8 cellular contexts compared by ENCODE assay signal in the genomic region with DNA sequence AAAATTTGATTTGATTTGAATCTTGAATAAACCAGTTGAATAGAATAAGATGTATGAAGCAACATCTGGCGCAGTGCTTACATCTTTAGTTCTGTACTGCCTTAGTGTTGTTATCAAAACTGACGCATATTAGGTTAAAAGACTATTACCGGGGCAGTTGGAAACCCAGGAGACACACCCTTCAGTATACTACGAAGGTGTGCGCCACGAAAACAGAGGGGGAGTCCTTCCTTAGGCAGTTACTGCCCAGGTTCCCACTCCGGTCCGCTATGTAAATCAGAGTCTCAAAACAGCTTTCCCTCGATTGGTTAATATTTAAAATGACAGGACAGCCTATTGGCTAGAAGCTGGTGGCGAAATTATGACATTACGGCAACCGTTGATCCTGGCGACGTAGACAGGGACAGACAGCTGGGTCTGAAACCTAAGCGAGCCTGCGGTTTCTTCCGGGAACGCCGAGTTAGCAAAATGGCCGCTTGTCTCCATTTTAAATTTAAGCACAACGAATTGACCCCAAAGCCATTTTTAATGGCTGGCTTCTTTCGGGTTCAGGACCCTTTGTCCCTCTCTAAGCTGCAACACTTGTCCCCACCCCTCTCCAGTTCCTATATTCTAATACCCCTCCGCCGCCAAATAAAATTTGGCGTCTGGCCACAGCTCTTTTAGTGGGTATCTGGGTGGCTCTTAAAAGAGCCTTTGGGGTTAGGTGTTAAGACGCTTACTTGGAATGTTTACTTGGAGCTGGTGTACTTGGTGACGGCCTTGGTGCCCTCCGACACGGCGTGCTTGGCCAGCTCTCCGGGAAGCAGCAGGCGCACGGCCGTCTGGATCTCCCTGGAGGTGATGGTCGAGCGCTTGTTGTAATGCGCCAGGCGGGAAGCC. TPM values are rescaled to one million over a fixed set of nuclear protein-coding genes. Genes with fewer than 3 reads are reported as not detected.
DNase-seq lines count a peak whose midpoint lies in the region; ATAC-seq, FAIRE-seq and TF ChIP-seq lines count a peak whose summit lies in the region.

No MANE protein-coding gene starts in this region.

- WGBS in hepatocyte (ENCODE audit: low lambda C conversion rate, missing lambda C conversion rate), result 1% methylated on average over 38 of the region's 38 CpGs
- 1% methylated on average over 38 of the region's 38 CpGs for WGBS in aorta, 2 donors

- no peak overlapping the region for H2AFZ ChIP-seq in hepatocyte

- TF ChIP-seq CTCF in hepatocyte (IDR thresholded peaks at IDR 0.05; ENCODE audit: poor library complexity), result no peak

- H3K27me3 ChIP-seq in hepatocyte, result no peaks in the 10 kb centered on the region
- H3K27me3 ChIP-seq in rectal smooth muscle tissue (ENCODE audit: control insufficient read depth, insufficient read depth, low read length), result no peaks in the 10 kb centered on the region
- no peaks in the 10 kb centered on the region for H3K27me3 ChIP-seq in aorta (ENCODE audit: control insufficient read depth in 1 of 2, insufficient read depth in 2 of 2, low read length in 1 of 2)

- H3K4me1 ChIP-seq in hepatocyte (ENCODE audit: insufficient read depth), result peaks cover 9% of the 10 kb centered on the region
- peaks cover 10% of the 10 kb centered on the region for H3K4me1 ChIP-seq in rectal smooth muscle tissue (ENCODE audit: control insufficient read depth, insufficient read depth, low read length)
- no peaks in the 10 kb centered on the region for H3K4me1 ChIP-seq in aorta (ENCODE audit: control insufficient read depth in 1 of 2, insufficient read depth in 2 of 2, low read length in 2 of 2)

- H3K9me3 ChIP-seq in hepatocyte (ENCODE audit: low read depth), result no peaks in the 10 kb centered on the region
- no peaks in the 10 kb centered on the region for H3K9me3 ChIP-seq in aorta (ENCODE audit: control insufficient read depth, low read length)

- peaks cover 46% of the 10 kb centered on the region for H3K79me2 ChIP-seq in hepatocyte

- peak; percentile 63 for DNase-seq in GM18507 (ENCODE audit: extremely low spot score, insufficient read length, low read depth)
- peak; percentile 99 for DNase-seq in NCI-H2029 treated with DMSO at 0.1 percent for 48 hours (lab: John Stamatoyannopoulos, UW)
- peak; percentile 84 for DNase-seq in T1000 (lab: John Stamatoyannopoulos, UW)
- peak; percentile 97 for DNase-seq in astrocyte of the hippocampus (ENCODE audit: low read depth, low spot score)
- peak; percentile 93 for DNase-seq in hepatocyte (ENCODE audit: low spot score)
- DNase-seq in aorta, result peak; percentile 92 to 96

- H3K4me3 ChIP-seq in hepatocyte (peak overlapping the region; percentile 62), rectal smooth muscle tissue (ENCODE audit: low read length) (peak overlapping the region; percentile 99), aorta (ENCODE audit: low read length in 2 of 2) (peak overlapping the region; percentile 80 to 94)

- no peaks in the 10 kb centered on the region for H3K9me2 ChIP-seq in hepatocyte (replicated peaks; ENCODE audit: insufficient read depth)

- intact Hi-C loops in aorta (cut with DNase I), result loop anchor here (1.0 to 5.0 kb wide), 4 partner anchors 20 to 94 kb away; a partner anchor contains a TSS

- peak overlapping the region; percentile 77 for H3K4me2 ChIP-seq in hepatocyte

- H4K20me1 ChIP-seq in hepatocyte (ENCODE audit: insufficient read depth, poor library complexity, severe bottlenecking), result peaks cover 40% of the 10 kb centered on the region

- peak; percentile 97 for FAIRE-seq in GM18507 (lab: Jason Lieb, UNC)

- no peaks in the 10 kb centered on the region for H3K36me3 ChIP-seq in hepatocyte (replicated peaks; ENCODE audit: insufficient read depth, low read depth)
- no peaks in the 10 kb centered on the region for H3K36me3 ChIP-seq in rectal smooth muscle tissue (ENCODE audit: control insufficient read depth, insufficient read depth, low read length)
- no peaks in the 10 kb centered on the region for H3K36me3 ChIP-seq in aorta (ENCODE audit: control insufficient read depth in 1 of 2, insufficient read depth in 2 of 2, low read length in 1 of 2)

- peak overlapping the region; percentile 36 for H3K9ac ChIP-seq in rectal smooth muscle tissue (ENCODE audit: low read length)

- H3K27ac ChIP-seq in hepatocyte (peak overlapping the region; percentile 97), rectal smooth muscle tissue (ENCODE audit: low read depth, low read length) (peak overlapping the region; percentile 99), aorta (ENCODE audit: low read depth in 1 of 2, low read length in 2 of 2) (peak overlapping the region; percentile 72 to 100)

- peak; percentile 42 for ATAC-seq in HG02981 (IDR thresholded peaks at IDR 0.05; ENCODE audit: unreplicated experiment)
- peak; percentile 93 for ATAC-seq in aorta (ENCODE audit: low FRiP score)

RNA-seq across cellular contexts. Expression of a gene that starts 35.8 kb away (rescaled TPM):
- total RNA-seq in hepatocyte (5.6 and 7.4 TPM in 2 replicates), aorta (10 to 100 TPM in 1 of 2 donors, 1 to 10 TPM in 1; 5.6 to 17.9 TPM)
- polyA plus RNA-seq in hepatocyte (3.6 and 4.5 TPM in 2 replicates), aorta (1 to 10 TPM; 3.9 to 6.7 TPM)

Comparison
In these comparisons a context has a peak if more than half of its experiments do, and no peak if none do; other contexts are left out.
1. Peak in every context shown above with its lines: DNase-seq, ATAC-seq, H3K4me3 ChIP-seq and H3K27ac ChIP-seq.